ENCODE assay signal across 8 cellular contexts in the genomic region with DNA sequence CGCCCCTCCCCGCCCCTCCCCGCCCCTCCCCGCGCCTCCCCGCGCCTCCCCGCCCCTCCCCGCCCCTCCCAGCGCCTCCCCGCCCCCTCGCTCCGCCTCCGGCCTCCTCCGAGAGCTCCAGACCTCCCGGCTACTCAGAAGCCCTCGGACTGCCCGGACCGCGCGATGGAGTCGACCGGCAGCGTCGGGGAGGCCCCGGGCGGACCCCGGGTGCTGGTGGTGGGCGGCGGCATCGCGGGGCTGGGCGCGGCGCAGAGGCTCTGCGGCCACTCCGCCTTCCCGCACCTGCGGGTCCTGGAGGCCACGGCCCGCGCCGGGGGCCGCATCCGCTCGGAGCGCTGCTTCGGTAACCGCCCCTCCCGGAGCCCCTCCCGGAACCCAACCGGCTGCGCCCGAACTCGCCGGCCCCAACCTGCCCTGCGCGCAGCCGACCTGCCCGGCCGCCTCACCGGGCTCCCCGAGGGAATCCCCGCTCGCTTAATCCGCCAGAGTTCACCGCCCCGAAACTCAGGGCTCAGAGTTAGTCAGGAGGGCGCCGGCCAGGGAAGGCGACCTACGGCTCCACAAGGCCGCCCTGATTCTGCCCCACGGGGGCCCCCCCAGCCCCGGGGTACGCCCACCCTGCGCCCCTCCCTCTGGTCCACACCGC. TPM values are rescaled to one million over a fixed set of nuclear protein-coding genes. Genes with fewer than 3 reads are reported as not detected.
A peak's percentile ranks its signal among the peaks of the same experiment; 100 is the strongest.
DNase-seq lines count a peak whose midpoint lies in the region; ATAC-seq and TF ChIP-seq lines count a peak whose summit lies in the region.

TSS of gene PAOX (plus strand) at position 111 of the 649 bp plus-strand sequence. CDS start at position 166, 55 bp downstream.

- no TSS peak for BruUV-seq in A673 (replicated peaks; lab: Mats Ljungman, UMichigan)

- H3K4me3 ChIP-seq in A673 (ENCODE audit: low read depth, low read length, poor library complexity, severe bottlenecking) (peak within 1 kb of the TSS; percentile 64), SJSA1 (peak within 1 kb of the TSS; percentile 69), right atrium auricular region (peak within 1 kb of the TSS; percentile 86 to 92), psoas muscle (peak within 1 kb of the TSS; percentile 80)

- H3K4me1 ChIP-seq in A673 (ENCODE audit: insufficient read depth, low read length, poor library complexity, severe bottlenecking) (peaks cover 5% of the 10 kb centered on the region), SJSA1 (replicated peaks) (peaks cover 25% of the 10 kb centered on the region), right atrium auricular region (peaks cover 0 to 18% of the 10 kb centered on the region in 2 donors), psoas muscle (peaks cover 9% of the 10 kb centered on the region)

- no peak for TF ChIP-seq CTCF in A673 (conservative IDR thresholded peaks at IDR 0.05; ENCODE audit: low read depth, low read length)
- TF ChIP-seq CTCF in right atrium auricular region (IDR thresholded peaks at IDR 0.05) = no peak
- no peak for TF ChIP-seq CTCF in psoas muscle (IDR thresholded peaks at IDR 0.05)

- intact Hi-C loops in A673 (cut with micrococcal nuclease; ENCODE audit: unreplicated experiment) (no loop called here), psoas muscle (cut with DNase I) (no loop called here)

- ATAC-seq in HG02981 (IDR thresholded peaks at IDR 0.05; ENCODE audit: unreplicated experiment) (peak; percentile 55), psoas muscle (peak; percentile 68 to 74 (median 72))

- TF ChIP-seq POLR2A in GM18526 (IDR thresholded peaks at IDR 0.05; ENCODE audit: extremely low read depth, insufficient read length) = peak; percentile 48

- H3K27ac ChIP-seq in A673 (ENCODE audit: low read depth, low read length, poor library complexity, severe bottlenecking) (no peak within 1 kb of the TSS), SJSA1 (no peak within 1 kb of the TSS), right atrium auricular region (peak within 1 kb of the TSS; percentile 79), psoas muscle (peak within 1 kb of the TSS; percentile 72)

- 3 to 9% (median 6%) methylated on average over 30 to 68 of the region's 78 CpGs for WGBS in psoas muscle, 3 donors

- DNase-seq in A673 (ENCODE audit: low spot score) = no peak
- DNase-seq in SJSA1 (ENCODE audit: low read depth in 1 of 2, low spot score in 2 of 2) = peak; percentile 51 to 72
- peak in 45 of 58 donors; percentile 16 to 75 (median 52) for DNase-seq in anterior cingulate cortex (lab: John Stamatoyannopoulos, UW)
- no peak for DNase-seq in right atrium auricular region (ENCODE audit: low spot score)
- peak; percentile 75 to 86 for DNase-seq in psoas muscle
- DNase-seq in NK-92 treated with Interleukin-12 subunit alpha and Interleukin-12 subunit beta, amount 100 ng/mL, for 24 hours (lab: John Stamatoyannopoulos, UW) = no peak

- no peaks in the 10 kb centered on the region for H3K36me3 ChIP-seq in A673 (ENCODE audit: insufficient read depth, low read length, poor library complexity, severe bottlenecking)
- peaks cover 5% of the 10 kb centered on the region; the same call in 1 of the 2 replicates for H3K36me3 ChIP-seq in SJSA1
- no peaks in the 10 kb centered on the region for H3K36me3 ChIP-seq in right atrium auricular region
- H3K36me3 ChIP-seq in psoas muscle (ENCODE audit: insufficient read depth in 1 of 2, low read depth in 1 of 2) = peaks cover 0 to 25% of the 10 kb centered on the region in 2 donors

- H3K27me3 ChIP-seq in A673 (replicated peaks; ENCODE audit: insufficient read depth, low read depth, low read length, poor library complexity) = no peaks in the 10 kb centered on the region
- H3K27me3 ChIP-seq in SJSA1 (replicated peaks) = no peaks in the 10 kb centered on the region
- no peaks in the 10 kb centered on the region for H3K27me3 ChIP-seq in right atrium auricular region
- H3K27me3 ChIP-seq in psoas muscle (ENCODE audit: insufficient read depth in 3 of 3, low read length in 2 of 3) = no peaks in the 10 kb centered on the region

- H3K9me3 ChIP-seq in A673 (ENCODE audit: low read depth, low read length, poor library complexity, severe bottlenecking) = no peaks in the 10 kb centered on the region
- H3K9me3 ChIP-seq in SJSA1 (replicated peaks) = 0 out of 2 replicates have a peak, but pooled peaks cover 5% of the 10 kb centered on the region
- H3K9me3 ChIP-seq in right atrium auricular region = no peaks in the 10 kb centered on the region
- H3K9me3 ChIP-seq in psoas muscle = no peaks in the 10 kb centered on the region

- POLR2A ChIA-PET in A673 (lab: Charles Lee; ENCODE audit: low non-redundant PET) = no interaction called here

- CTCF ChIA-PET in A673 (lab: Charles Lee) = no interaction called here

RNA-seq across cellular contexts. Expression of gene PAOX, which starts in this region (rescaled TPM):
- total RNA-seq in A673 (2021) (0.92 and 2.1 TPM in 2 replicates), right atrium auricular region (1 to 10 TPM; 2.4 to 3.5 TPM), psoas muscle (1 to 10 TPM; 3.1 to 5.2 (median 3.4) TPM)
- total RNA-seq in SJSA1 (2014; rRNA removed; shearing (Covaris generic)) = 8.7 and 9.9 TPM in 2 replicates
- polyA plus RNA-seq in psoas muscle = 1 to 10 TPM; 2.4 to 4.1 (median 3.6) TPM

Comparison
In these comparisons a context has a peak if more than half of its experiments do, and no peak if none do; other contexts are left out.
1. DNase-seq: peak in SJSA1 (2 of 2), anterior cingulate cortex (45 of 58) and psoas muscle (2 of 2); none in A673 (single experiment), right atrium auricular region (single experiment) and NK-92 treated with Interleukin-12 subunit alpha and Interleukin-12 subunit beta, amount 100 ng/mL, for 24 hours (single experiment).
2. H3K27ac ChIP-seq: peak in right atrium auricular region (2 of 2) and psoas muscle (single experiment); none in A673 (single experiment) and SJSA1 (single experiment).
3. Peak in every context shown above with its lines, with median percentiles within 50 percentile points of each other: H3K4me3 ChIP-seq.